ENCODE assay signal across 1 cellular context in genomic region chrX:129495941-129496340, GRCh38.
TF ChIP-seq lines count a peak whose summit lies in the region.

No MANE protein-coding gene starts in this region.

TF ChIP-seq in HepG2, 621 proteins besides CTCF, POLR2A, EP300 and RAD21:
- TF ChIP-seq TRAFD1 (CRISPR knock-in tag; IDR thresholded peaks at IDR 0.05; ENCODE audit: borderline replicate concordance) (no peak), CBX2 (IDR thresholded peaks at IDR 0.05; ENCODE audit: low read depth, low read length) (no peak), CBX2 (CRISPR knock-in tag; IDR thresholded peaks at IDR 0.05; ENCODE audit: low read depth) (no peak)
